ENCODE assay signal across 1 cellular context in the genomic region with DNA sequence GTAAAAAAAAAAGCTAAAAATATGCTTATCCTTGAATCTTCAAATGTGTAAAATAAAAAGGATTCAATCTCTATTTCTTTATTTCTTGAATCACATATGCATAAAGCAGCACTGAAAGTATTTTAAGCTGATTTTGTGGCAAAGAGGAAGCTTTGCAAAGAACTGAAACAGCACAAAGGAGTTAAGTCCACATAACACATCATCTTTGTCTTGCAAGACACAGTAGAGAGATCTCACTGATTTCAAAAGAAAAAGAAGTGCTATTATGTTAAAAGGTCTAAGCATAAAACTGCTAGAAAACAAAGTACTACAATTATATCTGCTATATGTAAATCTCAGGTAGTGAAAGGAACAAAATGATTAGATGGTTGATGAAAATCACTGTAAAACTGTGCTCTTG.
TF ChIP-seq lines count a peak whose summit lies in the region.

No MANE protein-coding gene starts in this region.

TF ChIP-seq in IMR-90, 13 proteins besides CTCF, POLR2A, EP300 and RAD21 (continued from another document):
- no peak for TF ChIP-seq MAFK (IDR thresholded peaks at IDR 0.05; ENCODE audit: low read depth, low read length)
- no peak for TF ChIP-seq ELK1 (IDR thresholded peaks at IDR 0.05; ENCODE audit: borderline replicate concordance, low read depth, low read length)
- TF ChIP-seq MXI1 (IDR thresholded peaks at IDR 0.05; ENCODE audit: borderline replicate concordance, low read depth, low read length): no peak
TF ChIP-seq in IMR-90: peak in this region for 0.
